In the genomic region with DNA sequence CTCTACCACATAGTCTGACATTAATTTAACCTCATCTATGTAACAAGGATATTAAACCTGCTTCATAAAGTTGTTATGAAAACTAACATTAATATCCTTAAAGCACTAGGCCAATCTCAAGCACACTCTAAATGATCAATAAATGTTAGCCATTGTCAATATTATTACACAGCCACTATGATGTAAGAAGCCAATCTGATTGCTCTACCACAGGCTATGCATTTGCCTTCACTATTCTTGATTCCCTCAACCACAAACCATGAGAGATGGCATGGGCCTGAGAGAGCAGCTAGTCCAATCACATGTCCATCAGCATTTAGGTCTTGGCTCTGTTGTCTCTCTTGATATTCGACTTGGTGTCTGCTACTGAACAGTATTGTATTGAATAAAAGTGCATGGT, we compare ENCODE assay signal across 30 cellular contexts.
"Had no signal": no experiment of that assay in that cellular context is flagged by ENCODE, and none has a peak within 500 bp of the region (broad histone marks: within the 10 kb centered on the region; RNA-seq: fewer than 3 reads in every experiment).

No MANE protein-coding gene starts in this region.

- H3K79me2 ChIP-seq: hepatocyte had no signal

- H3K27ac ChIP-seq: adrenal gland, cardiac muscle cell, gastroesophageal sphincter, hepatocyte, left ventricle myocardium inferior, skin epidermis, testis, transverse colon, WERI-Rb-1 had no signal

- H3K9me3 ChIP-seq: adrenal gland, gastroesophageal sphincter, left ventricle myocardium inferior, testis, transverse colon had no signal

- H3K36me3 ChIP-seq: adrenal gland, transverse colon had no signal

- ATAC-seq: effector memory CD8-positive, alpha-beta T cell; gastroesophageal sphincter; natural killer cell; right cardiac atrium; stimulated activated naive CD8-positive, alpha-beta T cell treated with anti-CD3 and anti-CD28 coated beads, Interleukin-15, Interleukin-2, amounts not matched to agents 100 U/mL and 50 U/mL, for 24 hours had no signal

- H3K4me3 ChIP-seq: adrenal gland, cardiac muscle cell, gastroesophageal sphincter, hepatocyte, left ventricle myocardium inferior, lung, skin epidermis, testis, transverse colon had no signal

- H3K27me3 ChIP-seq: adrenal gland, cardiac muscle cell, gastroesophageal sphincter, hepatocyte, testis, transverse colon had no signal

- H2AFZ ChIP-seq: hepatocyte had no signal

- H3K4me2 ChIP-seq: hepatocyte had no signal

- DNase-seq: activated CD4-positive, alpha-beta memory T cell treated with anti-CD3 and anti-CD28 coated beads for 36 hours; activated CD4-positive, alpha-beta T cell treated with anti-CD3 and anti-CD28 coated beads, Interleukin-2, amount 10 ng/mL, durations not matched to agents 24 days and 14 days; activated CD4-positive, CD25-positive, alpha-beta regulatory T cell treated with anti-CD3 and anti-CD28 coated beads, Interleukin-2, amount 50 U/mL, for 72 hours; activated CD8-positive, alpha-beta memory T cell treated with anti-CD3 and anti-CD28 coated beads, Interleukin-2, amount 50 U/mL, for 4 hours; activated effector memory CD4-positive, alpha-beta T cell treated with anti-CD3 and anti-CD28 coated beads, Interleukin-2, amount 50 U/mL, for 16 hours; activated naive CD4-positive, alpha-beta T cell treated with anti-CD3 and anti-CD28 coated beads for 36 hours; activated naive CD8-positive, alpha-beta T cell treated with anti-CD3 and anti-CD28 coated beads for 36 hours; activated T-cell treated with anti-CD3 and anti-CD28 coated beads, Interleukin-2, amount 50 U/mL, for 1 hour; adrenal gland; aorta; cortex of kidney; effector memory CD8-positive, alpha-beta T cell; erythroblast; islet precursor cell; left ventricle myocardium inferior; mesendoderm; natural killer cell; right cardiac atrium; stimulated activated CD4-positive, alpha-beta T cell treated with anti-CD3 and anti-CD28 coated beads, Interleukin-12 subunit alpha, Interleukin-12 subunit beta, amount 100 ng/mL, for 4 hours; stimulated activated CD4-positive, alpha-beta T cell treated with anti-CD3 and anti-CD28 coated beads, Interleukin-4, amount 100 ng/mL, for 1 hour; stimulated activated naive CD8-positive, alpha-beta T cell treated with anti-CD3 and anti-CD28 coated beads, Interleukin-15, Interleukin-2, amounts not matched to agents 100 U/mL and 50 U/mL, for 24 hours; T1000; testis; transverse colon; WERI-Rb-1 had no signal
